ENCODE assay signal across 1 cellular context in the genomic region with DNA sequence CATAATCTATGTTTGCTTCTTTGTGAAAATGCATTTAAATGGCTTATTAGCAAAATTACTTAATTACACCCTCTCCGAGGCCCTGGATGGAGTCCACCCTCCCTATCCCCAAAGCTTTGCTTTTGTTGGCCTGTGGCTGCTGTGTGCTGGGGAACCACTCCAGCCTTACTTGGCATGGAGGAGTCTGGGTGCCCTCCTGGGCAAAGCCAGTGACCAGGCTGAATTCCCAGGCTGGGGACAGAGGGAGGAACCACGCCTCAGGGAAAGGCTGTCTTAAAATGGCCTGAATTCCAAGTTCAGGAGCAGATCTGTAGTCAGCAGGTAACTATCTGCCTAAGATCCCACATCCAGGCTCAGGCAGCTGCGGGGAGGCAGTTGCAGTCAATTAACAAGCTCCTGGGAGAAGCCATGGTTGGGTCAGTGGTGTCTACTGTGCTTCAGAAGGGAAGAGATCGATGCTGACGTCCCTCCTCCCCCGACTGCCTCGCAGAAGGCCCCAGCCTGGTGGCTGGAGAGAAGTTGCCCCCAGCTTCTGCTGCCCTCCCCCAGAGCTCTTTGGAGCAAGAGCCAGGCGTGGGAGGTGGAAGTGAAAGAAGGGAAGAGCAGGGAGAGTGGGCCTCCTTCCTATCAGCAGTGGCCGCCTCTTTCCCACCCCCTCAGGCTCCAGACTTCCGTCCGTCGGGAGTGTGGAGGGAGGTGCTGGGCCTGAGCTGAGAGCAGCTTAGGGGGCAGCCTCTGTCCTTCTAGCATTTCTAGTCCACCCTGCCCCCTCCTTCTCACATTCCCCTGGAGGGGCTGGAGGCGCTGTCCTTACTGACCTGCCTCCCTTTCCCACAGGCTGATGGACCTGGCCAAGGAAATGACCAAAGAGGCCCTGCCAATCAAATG.
TF ChIP-seq lines count a peak whose summit lies in the region.

No MANE protein-coding gene starts in this region.

TF ChIP-seq in endothelial cell of umbilical vein, 7 proteins besides CTCF, POLR2A, EP300 and RAD21:
- TF ChIP-seq POLR2AphosphoS5 (IDR thresholded peaks at IDR 0.05; ENCODE audit: insufficient read depth, low read depth, low read length) (peak; percentile 43), FOS (IDR thresholded peaks at IDR 0.05; ENCODE audit: borderline replicate concordance, insufficient read depth, low read length) (no peak)
